In the genomic region with DNA sequence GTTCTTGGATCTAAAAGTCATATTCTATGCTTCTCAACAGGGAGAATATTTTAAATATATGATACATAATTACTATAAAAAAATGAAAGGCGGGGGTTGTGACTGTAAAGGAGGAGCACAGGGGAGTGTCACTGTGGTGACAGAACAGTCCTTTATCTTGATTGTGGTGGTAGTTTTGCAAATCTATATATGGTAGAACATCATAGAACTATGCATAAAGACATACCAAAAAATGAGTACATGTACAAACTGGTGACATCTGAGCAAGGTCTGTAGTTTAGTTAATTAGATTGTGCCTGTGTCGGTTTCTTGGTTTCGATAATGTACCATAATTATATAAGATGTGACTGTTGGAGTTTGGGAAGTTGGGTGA, we compare ENCODE assay signal across 29 cellular contexts.
"Had no signal": no experiment of that assay in that cellular context is flagged by ENCODE, and none has a peak within 500 bp of the region (broad histone marks: within the 10 kb centered on the region; RNA-seq: fewer than 3 reads in every experiment).

No MANE protein-coding gene starts in this region.

- H3K4me1 ChIP-seq: neural progenitor cell had no signal

- H3K27me3 ChIP-seq: brain microvascular endothelial cell, dorsolateral prefrontal cortex, gastrocnemius medialis, neural progenitor cell, tibial nerve had no signal

- H3K4me2 ChIP-seq: neural progenitor cell had no signal

- H3K27ac Mint-ChIP-seq: activated T-cell treated with anti-CD3 and anti-CD28 coated beads, Interleukin-2, amount 50 U/mL, for 72 hours; memory B cell; neural progenitor cell; T-helper 1 cell treated with Interleukin-12 subunit alpha and Interleukin-12 subunit beta and Interleukin-4 antibody, amounts not matched to agents 30 μg/mL and 1 μg/mL, for 36 hours had no signal

- H2AFZ ChIP-seq: neural progenitor cell, parathyroid adenoma had no signal

- ATAC-seq: gastrocnemius medialis; naive thymus-derived CD8-positive, alpha-beta T cell; right cardiac atrium had no signal

- H3K4me1 Mint-ChIP-seq: neural progenitor cell had no signal

- H3K4me3 Mint-ChIP-seq: activated naive CD4-positive, alpha-beta T cell treated with anti-CD3 and anti-CD28 coated beads for 36 hours; activated naive CD8-positive, alpha-beta T cell treated with anti-CD3 and anti-CD28 coated beads, Interleukin-2, amount 10 ng/mL, durations not matched to agents 7 days and 5 days; activated T-cell treated with anti-CD3 and anti-CD28 coated beads, Interleukin-2, amount 50 U/mL, for 72 hours; immature natural killer cell; memory B cell; neural progenitor cell; T-helper 1 cell treated with Interleukin-12 subunit alpha and Interleukin-12 subunit beta and Interleukin-4 antibody, amounts not matched to agents 30 μg/mL and 1 μg/mL, for 36 hours had no signal

- H3K9me3 Mint-ChIP-seq: activated naive CD4-positive, alpha-beta T cell treated with anti-CD3 and anti-CD28 coated beads for 36 hours; activated naive CD8-positive, alpha-beta T cell treated with anti-CD3 and anti-CD28 coated beads, Interleukin-2, amount 10 ng/mL, durations not matched to agents 7 days and 5 days; activated T-cell treated with anti-CD3 and anti-CD28 coated beads, Interleukin-2, amount 50 U/mL, for 72 hours; immature natural killer cell; memory B cell; naive thymus-derived CD8-positive, alpha-beta T cell; neural progenitor cell; T-helper 1 cell treated with Interleukin-12 subunit alpha and Interleukin-12 subunit beta and Interleukin-4 antibody, amounts not matched to agents 30 μg/mL and 1 μg/mL, for 36 hours had no signal

- H3K27me3 Mint-ChIP-seq: activated naive CD8-positive, alpha-beta T cell treated with anti-CD3 and anti-CD28 coated beads, Interleukin-2, amount 10 ng/mL, durations not matched to agents 7 days and 5 days; memory B cell; naive thymus-derived CD8-positive, alpha-beta T cell had no signal

- DNase-seq: activated CD4-positive, alpha-beta T cell treated with anti-CD3 and anti-CD28 coated beads, Interleukin-2, amount 50 U/mL, for 1 hour; activated CD4-positive, CD25-positive, alpha-beta regulatory T cell treated with anti-CD3 and anti-CD28 coated beads, Interleukin-2, amount 50 U/mL, for 72 hours; activated effector memory CD4-positive, alpha-beta T cell treated with Interleukin-2 at 50 U/mL for 16 hours; activated naive CD4-positive, alpha-beta T cell treated with anti-CD3 and anti-CD28 coated beads for 36 hours; activated naive CD8-positive, alpha-beta T cell treated with anti-CD3 and anti-CD28 coated beads, Interleukin-2, amount 10 ng/mL, durations not matched to agents 7 days and 5 days; activated T-cell treated with anti-CD3 and anti-CD28 coated beads for 4 hours; activated T-cell treated with anti-CD3 and anti-CD28 coated beads, Interleukin-2, amount 50 U/mL, for 72 hours; amniotic stem cell; brain microvascular endothelial cell; dorsolateral prefrontal cortex; effector memory CD4-positive, alpha-beta T cell; erythroblast; gastrocnemius medialis; hypothalamus; immature natural killer cell; midbrain; occipital lobe; right cardiac atrium; stimulated activated CD4-positive, alpha-beta T cell treated with anti-CD3 and anti-CD28 coated beads, Interleukin-15, amount 100 ng/mL, for 24 hours; stimulated activated CD4-positive, alpha-beta T cell treated with anti-CD3 and anti-CD28 coated beads, Interleukin-2, amount 100 ng/mL, for 24 hours; stimulated activated naive CD4-positive, alpha-beta T cell treated with Interleukin-2 at 50 U/mL for 16 hours; T1000 had no signal

- H3K9ac ChIP-seq: neural progenitor cell, parathyroid adenoma had no signal

- H3K9me3 ChIP-seq: gastrocnemius medialis, tibial nerve had no signal

- H3K4me3 ChIP-seq: coronary artery, dorsolateral prefrontal cortex, gastrocnemius medialis, neural progenitor cell, tibial nerve had no signal

- H3K27ac ChIP-seq: brain microvascular endothelial cell, coronary artery, dorsolateral prefrontal cortex, gastrocnemius medialis, neural progenitor cell, parathyroid adenoma, tibial nerve had no signal
